ENCODE assay signal across 19 cellular contexts in the genomic region with DNA sequence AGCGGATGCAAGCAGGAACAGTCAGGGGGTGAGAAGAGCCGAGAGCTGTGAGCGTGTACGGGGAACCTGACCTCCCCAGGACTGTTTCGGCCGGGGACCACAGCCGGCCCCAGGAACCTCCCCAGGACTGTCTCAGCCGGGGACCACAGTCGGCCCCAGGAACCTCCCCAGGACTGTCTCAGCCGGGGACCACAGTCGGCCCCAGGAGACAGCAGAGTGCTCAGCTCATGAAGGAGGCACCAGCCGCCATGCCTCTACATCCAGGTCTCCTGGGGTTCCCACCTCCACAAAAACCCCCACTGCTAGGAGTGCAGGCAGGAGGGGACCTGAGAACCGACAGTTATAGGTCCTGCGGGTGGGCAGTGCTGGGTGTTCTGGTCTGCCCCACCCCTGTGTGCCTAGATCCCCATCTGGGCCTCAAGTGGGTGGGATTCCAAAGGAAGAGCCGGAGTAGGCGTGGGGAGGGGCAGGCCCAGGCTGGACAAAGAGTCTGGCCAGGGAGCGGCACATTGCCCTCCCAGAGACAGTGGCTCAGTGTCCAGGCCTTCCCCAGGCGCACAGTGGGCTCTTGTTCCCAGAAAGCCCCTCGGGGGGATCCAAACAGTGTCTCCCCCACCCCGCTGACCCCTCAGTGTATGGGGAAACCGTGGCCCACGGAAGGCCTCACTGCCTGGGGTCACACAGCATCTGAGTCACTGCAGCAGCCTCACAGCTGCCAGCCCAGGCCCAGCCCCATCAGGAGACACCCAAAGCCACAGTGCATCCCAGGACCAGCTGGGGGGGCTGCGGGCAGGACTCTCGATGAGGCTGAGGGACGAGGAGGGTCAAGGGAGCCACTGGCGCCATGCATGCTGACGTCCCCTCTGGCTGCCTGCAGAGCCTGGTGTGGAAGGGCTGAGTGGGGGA. TPM values are rescaled to one million over a fixed set of nuclear protein-coding genes. Genes with fewer than 3 reads are reported as not detected.
DNase-seq lines count a peak whose midpoint lies in the region; ATAC-seq and TF ChIP-seq lines count a peak whose summit lies in the region.
"Had no signal": no experiment of that assay in that cellular context is flagged by ENCODE, and none has a peak within 500 bp of the region (broad histone marks: within the 10 kb centered on the region; RNA-seq: fewer than 3 reads in every experiment).

No MANE protein-coding gene starts in this region.

- peak overlapping the region; percentile 37 for H2BK120ac ChIP-seq in mesenchymal stem cell (ENCODE audit: low read depth, low read length)

- no peak for TF ChIP-seq CTCF in suprapubic skin (IDR thresholded peaks at IDR 0.05)
- no peak for TF ChIP-seq CTCF in uterus (IDR thresholded peaks at IDR 0.05)

- H3K14ac ChIP-seq in mesenchymal stem cell (ENCODE audit: low read length in 2 of 2): peak overlapping the region in 1 of 2 experiments; percentile 76

- H3K27ac ChIP-seq in mesenchymal stem cell (ENCODE audit: low read length, poor library complexity, severe bottlenecking) (no peak overlapping the region), suprapubic skin (peak overlapping the region; percentile 66), uterus (no peak overlapping the region)
- H3K27ac ChIP-seq: BLaER1, epithelial cell of prostate, parathyroid adenoma, PC-9 had no signal

- H4K8ac ChIP-seq in mesenchymal stem cell (ENCODE audit: low read length): peak overlapping the region; percentile 64

- H3K9me3 ChIP-seq in mesenchymal stem cell (ENCODE audit: control insufficient read depth, low read length) (no peaks in the 10 kb centered on the region), suprapubic skin (no peaks in the 10 kb centered on the region), uterus (no peaks in the 10 kb centered on the region)
- H3K9me3 ChIP-seq: BLaER1 had no signal

- H3K4me2 ChIP-seq in mesenchymal stem cell (ENCODE audit: low read length, poor library complexity, severe bottlenecking): no peak overlapping the region
- H3K4me2 ChIP-seq: BLaER1, PC-9 had no signal

- WGBS in mesenchymal stem cell: 65% methylated on average over 26 of the region's 27 CpGs
- 76% methylated on average over 17 of the region's 27 CpGs for WGBS in suprapubic skin

- no peak overlapping the region for H2BK15ac ChIP-seq in mesenchymal stem cell (ENCODE audit: low read depth, poor library complexity, severe bottlenecking)

- H3K4ac ChIP-seq in mesenchymal stem cell (ENCODE audit: low read depth in 1 of 2, low read length in 2 of 2): peak overlapping the region; percentile 50 to 69

- H4K91ac ChIP-seq in mesenchymal stem cell (ENCODE audit: low read length): peak overlapping the region; percentile 95

- no peak overlapping the region for H2AFZ ChIP-seq in mesenchymal stem cell (ENCODE audit: low read depth, low read length)
- H2AFZ ChIP-seq: parathyroid adenoma, PC-9 had no signal

- ATAC-seq in activated naive CD4-positive, alpha-beta T cell treated with anti-CD3 and anti-CD28 coated beads, Interleukin-2, amount 50 U/mL, for 72 hours: no peak
- ATAC-seq: activated T-helper 17 cell treated with anti-CD3 and anti-CD28 coated beads, Interleukin-2, amount 50 U/mL, for 72 hours; stimulated activated naive B cell treated with anti-CD40 and anti-IgM and Interleukin-4, amounts not matched to agents 10 μg/mL and 1 μg/mL and 100 μg/mL, for 72 hours had no signal

- H3K18ac ChIP-seq in mesenchymal stem cell (ENCODE audit: low read depth in 1 of 2, low read length in 2 of 2): peak overlapping the region; percentile 66 to 88

- peak overlapping the region; percentile 26 for H2AK5ac ChIP-seq in mesenchymal stem cell (ENCODE audit: low read length, severe bottlenecking)

- peaks cover 37% of the 10 kb centered on the region for H3K79me1 ChIP-seq in mesenchymal stem cell (replicated peaks; ENCODE audit: low read length, poor library complexity, severe bottlenecking)

- H3K4me1 ChIP-seq in mesenchymal stem cell (ENCODE audit: control insufficient read depth, insufficient read depth, low read depth, low read length): peaks cover 71% of the 10 kb centered on the region
- H3K4me1 ChIP-seq in suprapubic skin: peaks cover 72% of the 10 kb centered on the region
- H3K4me1 ChIP-seq in uterus: peaks cover 0 to 30% of the 10 kb centered on the region in 2 donors

- no peak for TF ChIP-seq POLR2A in suprapubic skin (IDR thresholded peaks at IDR 0.05)
- TF ChIP-seq POLR2A in uterus (IDR thresholded peaks at IDR 0.05): no peak
- TF ChIP-seq POLR2A in erythroblast (IDR thresholded peaks at IDR 0.05; ENCODE audit: low read length): no peak

- H3K27ac Mint-ChIP-seq in activated naive CD4-positive, alpha-beta T cell treated with anti-CD3 and anti-CD28 coated beads, Interleukin-2, amount 50 U/mL, for 72 hours: no peak overlapping the region
- H3K27ac Mint-ChIP-seq: activated T-helper 17 cell treated with anti-CD3 and anti-CD28 coated beads, Interleukin-2, amount 50 U/mL, for 72 hours; memory B cell; stimulated activated naive B cell treated with anti-CD40 and anti-IgM and Interleukin-4, amounts not matched to agents 10 μg/mL and 1 μg/mL and 100 μg/mL, for 72 hours had no signal

- no peaks in the 10 kb centered on the region for H3K27me3 ChIP-seq in mesenchymal stem cell (ENCODE audit: control insufficient read depth in 1 of 2, insufficient read depth in 1 of 2, low read length in 2 of 2)
- H3K27me3 ChIP-seq in suprapubic skin: no peaks in the 10 kb centered on the region
- H3K27me3 ChIP-seq in uterus: no peaks in the 10 kb centered on the region

- peak overlapping the region in 1 of 2 experiments; percentile 30 for H3K23ac ChIP-seq in mesenchymal stem cell (ENCODE audit: low read length in 2 of 2)

- H3K9me3 Mint-ChIP-seq in activated naive CD4-positive, alpha-beta T cell treated with anti-CD3 and anti-CD28 coated beads, Interleukin-2, amount 50 U/mL, for 72 hours: no peaks in the 10 kb centered on the region
- H3K9me3 Mint-ChIP-seq: activated T-helper 17 cell treated with anti-CD3 and anti-CD28 coated beads, Interleukin-2, amount 50 U/mL, for 72 hours; memory B cell; stimulated activated naive B cell treated with anti-CD40 and anti-IgM and Interleukin-4, amounts not matched to agents 10 μg/mL and 1 μg/mL and 100 μg/mL, for 72 hours had no signal

- peaks cover 24 to 67% of the 10 kb centered on the region in 2 experiments for H3K36me3 ChIP-seq in mesenchymal stem cell (ENCODE audit: control insufficient read depth in 1 of 2, insufficient read depth in 2 of 2, low read depth in 1 of 2, low read length in 2 of 2)
- peaks cover 15% of the 10 kb centered on the region for H3K36me3 ChIP-seq in suprapubic skin
- no peaks in the 10 kb centered on the region for H3K36me3 ChIP-seq in uterus
- H3K36me3 ChIP-seq: BLaER1 had no signal

- H2BK5ac ChIP-seq in mesenchymal stem cell (ENCODE audit: low read depth, low read length, poor library complexity, severe bottlenecking): peak overlapping the region; percentile 36

- H2BK12ac ChIP-seq in mesenchymal stem cell (ENCODE audit: low read length in 2 of 2): peak overlapping the region; percentile 29 to 75

- TF ChIP-seq EP300 in suprapubic skin (IDR thresholded peaks at IDR 0.05): no peak

- H3K4me3 ChIP-seq in mesenchymal stem cell (ENCODE audit: insufficient read depth in 1 of 2, low read depth in 1 of 2, low read length in 2 of 2): peak overlapping the region in 1 of 2 experiments; percentile 47
- H3K4me3 ChIP-seq in suprapubic skin: no peak overlapping the region
- no peak overlapping the region for H3K4me3 ChIP-seq in uterus
- H3K4me3 ChIP-seq: BLaER1, PC-9 had no signal

- peaks cover 4% of the 10 kb centered on the region in 2 donors for H3K36me3 Mint-ChIP-seq in activated naive CD4-positive, alpha-beta T cell treated with anti-CD3 and anti-CD28 coated beads, Interleukin-2, amount 50 U/mL, for 72 hours
- H3K36me3 Mint-ChIP-seq: memory B cell; stimulated activated naive B cell treated with anti-CD40 and anti-IgM and Interleukin-4, amounts not matched to agents 10 μg/mL and 1 μg/mL and 100 μg/mL, for 72 hours had no signal

- H3K9ac ChIP-seq in mesenchymal stem cell (ENCODE audit: low read length): peak overlapping the region; percentile 92
- H3K9ac ChIP-seq: BLaER1, parathyroid adenoma had no signal

- peak; percentile 29 for DNase-seq in MV-4-11 (lab: John Stamatoyannopoulos, UW)
- peak; percentile 90 for DNase-seq in epidermal melanocyte (ENCODE audit: insufficient read length, low spot score)
- peak; percentile 83 for DNase-seq in mesenchymal stem cell
- no peak for DNase-seq in suprapubic skin (ENCODE audit: low spot score in 2 of 2)
- no peak for DNase-seq in uterus
- DNase-seq in NCI-H510A treated with DMSO at 0.1 percent for 48 hours (lab: John Stamatoyannopoulos, UW): no peak
- no peak for DNase-seq in erythroblast (lab: John Stamatoyannopoulos, UW)
- no peak for DNase-seq in activated naive CD4-positive, alpha-beta T cell treated with anti-CD3 and anti-CD28 coated beads, Interleukin-2, amount 50 U/mL, for 72 hours (ENCODE audit: low spot score in 2 of 2)
- DNase-seq: activated CD4-positive, alpha-beta T cell treated with anti-CD3 and anti-CD28 coated beads, Interleukin-2, amount 50 U/mL, for 48 hours; NCI-H2171 treated with DMSO at 0.1 percent for 48 hours; PC-9; stimulated activated CD4-positive, alpha-beta T cell treated with anti-CD3 and anti-CD28 coated beads, Interleukin-4, amount 100 ng/mL, for 24 hours; stimulated activated naive B cell treated with anti-CD40 and anti-IgM and Interleukin-4, amounts not matched to agents 10 μg/mL and 1 μg/mL and 100 μg/mL, for 72 hours; T-helper 2 cell had no signal

- intact Hi-C loops in uterus (cut with DNase I; ENCODE audit: low total_unique reads): no loop called here

RNA-seq across cellular contexts. Expression of gene RHBDF1, which starts 4.3 kb away (rescaled TPM):
- polyA plus RNA-seq in mesenchymal stem cell (2013, experiment 1 of 2): 73.8 TPM
- 69.6 TPM for polyA plus RNA-seq in mesenchymal stem cell (2013, experiment 2 of 2)
- 100 to 1,000 TPM in 1 of 4 donors, 10 to 100 TPM in 3; 32.1 to 107 (median 41.2) TPM for total RNA-seq in suprapubic skin
- total RNA-seq in uterus: 10 to 100 TPM; 14.7 to 79.0 (median 31.1) TPM
- total RNA-seq in activated naive CD4-positive, alpha-beta T cell treated with anti-CD3 and anti-CD28 coated beads, Interleukin-2, amount 50 U/mL, for 72 hours: under 1 TPM; 0.23 to 0.47 TPM

RNA-seq across cellular contexts. Expression of gene MPG, which starts 9.9 kb away (rescaled TPM):
- polyA plus RNA-seq in mesenchymal stem cell (2013, experiment 1 of 2): 156 TPM
- 156 TPM for polyA plus RNA-seq in mesenchymal stem cell (2013, experiment 2 of 2)
- total RNA-seq in suprapubic skin (10 to 100 TPM; 46.8 to 94.4 (median 70.9) TPM), uterus (100 to 1,000 TPM in 1 of 4 donors, 10 to 100 TPM in 3; 35.7 to 305 (median 63.7) TPM)
- total RNA-seq in activated naive CD4-positive, alpha-beta T cell treated with anti-CD3 and anti-CD28 coated beads, Interleukin-2, amount 50 U/mL, for 72 hours: 10 to 100 TPM; 32.6 to 65.6 TPM

RNA-seq across cellular contexts. Expression of gene SNRNP25, which starts 14.5 kb away (rescaled TPM):
- polyA plus RNA-seq in mesenchymal stem cell (2013, experiment 1 of 2): 22.6 TPM
- polyA plus RNA-seq in mesenchymal stem cell (2013, experiment 2 of 2): 24.2 TPM
- total RNA-seq in suprapubic skin (10 to 100 TPM in 2 of 4 donors, 1 to 10 TPM in 2; 9.5 to 21.7 (median 13.9) TPM), uterus (10 to 100 TPM in 3 of 4 donors, 1 to 10 TPM in 1; 8.0 to 38.4 (median 21.6) TPM)
- 10 to 100 TPM; 47.6 to 53.4 TPM for total RNA-seq in activated naive CD4-positive, alpha-beta T cell treated with anti-CD3 and anti-CD28 coated beads, Interleukin-2, amount 50 U/mL, for 72 hours

RNA-seq across cellular contexts. Expression of gene POLR3K, which starts 14.7 kb away (rescaled TPM):
- 8.4 TPM for polyA plus RNA-seq in mesenchymal stem cell (2013, experiment 1 of 2)
- 8.7 TPM for polyA plus RNA-seq in mesenchymal stem cell (2013, experiment 2 of 2)
- 1 to 10 TPM; 2.0 to 2.8 (median 2.7) TPM for total RNA-seq in suprapubic skin
- 10 to 100 TPM in 1 of 4 donors, 1 to 10 TPM in 2, under 1 TPM in 1; 0.51 to 12.3 (median 4.0) TPM for total RNA-seq in uterus
- total RNA-seq in activated naive CD4-positive, alpha-beta T cell treated with anti-CD3 and anti-CD28 coated beads, Interleukin-2, amount 50 U/mL, for 72 hours: 10 to 100 TPM; 40.6 to 44.3 TPM

Comparison
In these comparisons a context has a peak if more than half of its experiments do, and no peak if none do; other contexts are left out.
1. DNase-seq: peak in MV-4-11 (single experiment), epidermal melanocyte (single experiment) and mesenchymal stem cell (single experiment); none in suprapubic skin (0 of 2), uterus (0 of 2), NCI-H510A treated with DMSO at 0.1 percent for 48 hours (single experiment), erythroblast (0 of 2) and activated naive CD4-positive, alpha-beta T cell treated with anti-CD3 and anti-CD28 coated beads, Interleukin-2, amount 50 U/mL, for 72 hours (0 of 2).
2. RNA of gene RHBDF1, which starts 4.3 kb away (total RNA-seq): 32.1 to 107 TPM in suprapubic skin and 14.7 to 79.0 TPM in uterus; 0.23 to 0.47 TPM in activated naive CD4-positive, alpha-beta T cell treated with anti-CD3 and anti-CD28 coated beads, Interleukin-2, amount 50 U/mL, for 72 hours; every median in the first group is over 10 times any median in the second.